Comparison of ENCODE assay signal across 15 cellular contexts in the genomic region with DNA sequence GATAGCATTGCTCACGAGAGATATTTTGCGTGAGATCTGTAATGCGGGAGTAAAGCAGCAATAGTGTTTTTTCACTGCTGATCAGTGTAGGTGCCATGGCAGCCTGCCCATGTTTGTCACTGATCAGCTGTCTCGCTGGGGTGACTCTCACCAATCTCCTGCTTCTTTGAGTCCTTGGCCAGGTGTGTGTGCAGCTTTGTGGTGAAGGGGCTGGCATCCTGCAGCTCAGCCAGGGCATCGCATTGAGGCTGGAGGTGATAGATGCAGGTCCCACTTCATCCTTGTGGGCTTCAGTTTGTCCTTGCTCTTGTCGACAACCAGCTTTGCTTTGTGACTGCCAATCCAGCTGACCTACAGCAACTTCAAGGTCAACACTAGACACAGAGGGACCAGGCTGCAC.
DNase-seq lines count a peak whose midpoint lies in the region; ATAC-seq and TF ChIP-seq lines count a peak whose summit lies in the region.
"Had no signal": no experiment of that assay in that cellular context is flagged by ENCODE, and none has a peak within 500 bp of the region (broad histone marks: within the 10 kb centered on the region; RNA-seq: fewer than 3 reads in every experiment).

No MANE protein-coding gene starts in this region.

- H3K4me3 Mint-ChIP-seq in activated naive CD4-positive, alpha-beta T cell treated with anti-CD3 and anti-CD28 coated beads, Interleukin-2, amount 10 ng/mL, durations not matched to agents 7 days and 5 days, result no peak overlapping the region
- H3K4me3 Mint-ChIP-seq in central memory CD8-positive, alpha-beta T cell, result peak overlapping the region; percentile 43

- no peaks in the 10 kb centered on the region for H4K20me1 ChIP-seq in SU-DHL-6 (ENCODE audit: low read depth, low read length)

- no peak for TF ChIP-seq EP300 in stomach (IDR thresholded peaks at IDR 0.05)

- H3K4me3 ChIP-seq in SU-DHL-6 (ENCODE audit: insufficient read depth, low read length, poor library complexity, severe bottlenecking), result no peak overlapping the region
- no peak overlapping the region for H3K4me3 ChIP-seq in stomach
- H3K4me3 ChIP-seq: psoas muscle had no signal

- H3K9me3 ChIP-seq in SU-DHL-6 (ENCODE audit: insufficient read depth, low read length), result no peaks in the 10 kb centered on the region
- H3K9me3 ChIP-seq in stomach, result no peaks in the 10 kb centered on the region
- H3K9me3 ChIP-seq: psoas muscle had no signal

- H3K36me3 Mint-ChIP-seq in activated naive CD4-positive, alpha-beta T cell treated with anti-CD3 and anti-CD28 coated beads, Interleukin-2, amount 10 ng/mL, durations not matched to agents 7 days and 5 days, result peaks cover 11% of the 10 kb centered on the region
- peaks cover 5% of the 10 kb centered on the region for H3K36me3 Mint-ChIP-seq in central memory CD8-positive, alpha-beta T cell (ENCODE audit: insufficient read depth)

- no peaks in the 10 kb centered on the region for H3K36me3 ChIP-seq in SU-DHL-6 (ENCODE audit: low read length)
- H3K36me3 ChIP-seq in stomach, result no peaks in the 10 kb centered on the region

- H3K79me2 ChIP-seq in SU-DHL-6 (ENCODE audit: insufficient read depth, low read length), result no peaks in the 10 kb centered on the region

- no peak for DNase-seq in activated naive CD4-positive, alpha-beta T cell treated with anti-CD3 and anti-CD28 coated beads, Interleukin-2, amount 10 ng/mL, durations not matched to agents 7 days and 5 days
- DNase-seq in activated naive CD4-positive, alpha-beta T cell treated with Interleukin-2 at 50 U/mL for 16 hours, result no peak
- no peak for DNase-seq in central memory CD8-positive, alpha-beta T cell (ENCODE audit: low spot score in 2 of 2)
- DNase-seq in stomach (peak; percentile 34), NCI-H510A (lab: John Stamatoyannopoulos, UW) (no peak)
- DNase-seq: activated CD4-positive, alpha-beta T cell treated with anti-CD3 and anti-CD28 coated beads, Interleukin-2, amount 50 U/mL, for 1 hour; GDM1; HCEC 1CT; NCI-H1930; PC-3; psoas muscle had no signal

- peak overlapping the region; percentile 84 for H3K27ac Mint-ChIP-seq in activated naive CD4-positive, alpha-beta T cell treated with anti-CD3 and anti-CD28 coated beads, Interleukin-2, amount 10 ng/mL, durations not matched to agents 7 days and 5 days
- peak overlapping the region; percentile 94 for H3K27ac Mint-ChIP-seq in central memory CD8-positive, alpha-beta T cell (ENCODE audit: low read depth)

- peaks cover 10% of the 10 kb centered on the region for H3K9me3 Mint-ChIP-seq in activated naive CD4-positive, alpha-beta T cell treated with anti-CD3 and anti-CD28 coated beads, Interleukin-2, amount 10 ng/mL, durations not matched to agents 7 days and 5 days
- no peaks in the 10 kb centered on the region for H3K9me3 Mint-ChIP-seq in central memory CD8-positive, alpha-beta T cell

- no peak for TF ChIP-seq POLR2A in stomach (IDR thresholded peaks at IDR 0.05)

- 55 to 82% (median 66%) methylated on average over 5 to 6 of the region's 6 CpGs for WGBS in stomach, 5 donors

- no peaks in the 10 kb centered on the region for H3K9me2 ChIP-seq in SU-DHL-6 (replicated peaks; ENCODE audit: insufficient read depth, low read length)

- H3K27me3 Mint-ChIP-seq in activated naive CD4-positive, alpha-beta T cell treated with anti-CD3 and anti-CD28 coated beads, Interleukin-2, amount 10 ng/mL, durations not matched to agents 7 days and 5 days, result no peaks in the 10 kb centered on the region
- H3K27me3 Mint-ChIP-seq in central memory CD8-positive, alpha-beta T cell, result no peaks in the 10 kb centered on the region

- H2AFZ ChIP-seq in SU-DHL-6 (ENCODE audit: low read depth, low read length, severe bottlenecking), result no peak overlapping the region

- H3F3A ChIP-seq in SU-DHL-6 (ENCODE audit: insufficient read depth), result peaks cover 28% of the 10 kb centered on the region

- H3K9ac ChIP-seq in SU-DHL-6 (ENCODE audit: low read length), result peak overlapping the region; percentile 49

- H3K27me3 ChIP-seq in SU-DHL-6 (ENCODE audit: low read length) (no peaks in the 10 kb centered on the region), stomach (no peaks in the 10 kb centered on the region)

- peak overlapping the region; percentile 99 for H3K27ac ChIP-seq in SU-DHL-6 (ENCODE audit: low read depth, low read length)
- no peak overlapping the region for H3K27ac ChIP-seq in stomach
- H3K27ac ChIP-seq: HL-60, psoas muscle had no signal

- TF ChIP-seq CTCF in SU-DHL-6 (IDR thresholded peaks at IDR 0.05; ENCODE audit: insufficient read depth, low read length, poor library complexity, severe bottlenecking), result no peak
- no peak for TF ChIP-seq CTCF in stomach (IDR thresholded peaks at IDR 0.05)

- CTCF ChIA-PET in activated naive CD4-positive, alpha-beta T cell treated with anti-CD3 and anti-CD28 coated beads, Interleukin-2, amount 10 ng/mL, durations not matched to agents 7 days and 5 days (lab: Charles Lee), result interaction anchor here (0.7 to 5.5 kb wide), 14 partner anchors 8 to 490 kb away, joined by 3 to 34 read pairs (median 6); no protein-coding TSS in a partner anchor

- intact Hi-C loops in stomach (cut with DNase I; ENCODE audit: low total_unique reads), result no loop called here

- H3K4me1 Mint-ChIP-seq in activated naive CD4-positive, alpha-beta T cell treated with anti-CD3 and anti-CD28 coated beads, Interleukin-2, amount 10 ng/mL, durations not matched to agents 7 days and 5 days, result peaks cover 56% of the 10 kb centered on the region
- H3K4me1 Mint-ChIP-seq in central memory CD8-positive, alpha-beta T cell, result peaks cover 29% of the 10 kb centered on the region

- peak overlapping the region; percentile 38 for H3K4me2 ChIP-seq in SU-DHL-6 (ENCODE audit: low read depth, low read length, poor library complexity, severe bottlenecking)

- peak; percentile 62 for ATAC-seq in central memory CD8-positive, alpha-beta T cell (replicated peaks; ENCODE audit: extremely low read depth, poor library complexity, severe bottlenecking)
- ATAC-seq in HG03442 (IDR thresholded peaks at IDR 0.05; ENCODE audit: unreplicated experiment), result no peak
- ATAC-seq in GM19328 (IDR thresholded peaks at IDR 0.05; ENCODE audit: unreplicated experiment), result no peak
- ATAC-seq: PC-3, psoas muscle had no signal

- H3K4me1 ChIP-seq in stomach, result peaks cover 0 to 7% (median 0%) of the 10 kb centered on the region in 4 donors
- H3K4me1 ChIP-seq: psoas muscle had no signal
